In genomic region chr12:50043854-50044253, GRCh38 we compare ENCODE assay signal across 1 cellular context.
TF ChIP-seq lines count a peak whose summit lies in the region.

No MANE protein-coding gene starts in this region.

TF ChIP-seq in IMR-90, 13 proteins besides CTCF, POLR2A, EP300 and RAD21:
- TF ChIP-seq ELK1 (IDR thresholded peaks at IDR 0.05; ENCODE audit: borderline replicate concordance, low read depth, low read length) (no peak), BHLHE40 (IDR thresholded peaks at IDR 0.05; ENCODE audit: low read depth, low read length) (no peak), RCOR1 (IDR thresholded peaks at IDR 0.05; ENCODE audit: insufficient replicate concordance, low read length) (no peak), CHD1 (IDR thresholded peaks at IDR 0.05; ENCODE audit: low read depth, low read length) (no peak), RFX5 (IDR thresholded peaks at IDR 0.05; ENCODE audit: low read depth, low read length) (no peak), NFE2L2 (IDR thresholded peaks at IDR 0.05; ENCODE audit: low read depth, low read length) (no peak), CEBPB (IDR thresholded peaks at IDR 0.05; ENCODE audit: low read depth, low read length) (no peak), MXI1 (IDR thresholded peaks at IDR 0.05; ENCODE audit: borderline replicate concordance, low read depth, low read length) (no peak), MAFK (IDR thresholded peaks at IDR 0.05; ENCODE audit: low read depth, low read length) (no peak), FOS (IDR thresholded peaks at IDR 0.05; ENCODE audit: low read depth, low read length) (no peak), USF2 (IDR thresholded peaks at IDR 0.05; ENCODE audit: low read depth, low read length) (no peak), SMC3 (IDR thresholded peaks at IDR 0.05; ENCODE audit: low read depth, low read length) (no peak), MAZ (IDR thresholded peaks at IDR 0.05; ENCODE audit: borderline replicate concordance, low read depth, low read length) (no peak)
